26 cellular contexts compared by ENCODE assay signal in the genomic region with DNA sequence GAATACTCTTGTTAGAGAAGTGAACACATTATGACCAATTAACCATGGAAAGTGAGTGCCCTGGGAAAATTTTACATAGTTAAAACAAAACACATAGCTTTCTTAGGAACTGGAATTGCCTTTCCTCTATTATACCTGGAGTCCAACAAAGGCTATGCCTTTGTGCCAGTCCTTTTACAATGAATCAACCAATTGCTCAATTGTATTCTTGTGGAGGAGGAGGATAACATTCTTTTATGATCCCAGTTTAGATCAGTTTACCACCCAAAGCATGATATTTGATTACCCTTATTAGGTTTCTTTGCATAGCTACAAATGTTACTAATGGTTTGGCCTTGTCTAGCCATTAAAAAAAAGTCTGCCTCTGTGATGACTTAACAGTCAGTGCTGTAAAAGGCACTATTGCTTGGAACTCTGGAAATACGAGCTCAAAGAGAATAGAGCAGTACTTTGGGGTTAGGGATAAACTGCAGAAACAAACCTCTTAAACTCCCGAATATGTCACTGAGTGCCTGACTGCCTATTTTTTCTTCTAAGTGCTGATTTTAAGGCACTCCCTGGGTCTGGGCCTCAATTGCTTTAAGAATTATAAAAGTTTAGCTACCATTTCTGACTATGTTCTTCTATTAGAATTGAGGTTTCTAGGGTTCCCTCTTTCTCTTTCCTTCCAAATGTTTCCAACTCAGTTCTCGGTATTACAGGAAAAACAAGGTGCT.
"Had no signal": no experiment of that assay in that cellular context is flagged by ENCODE, and none has a peak within 500 bp of the region (broad histone marks: within the 10 kb centered on the region; RNA-seq: fewer than 3 reads in every experiment).

No MANE protein-coding gene starts in this region.

- H3K4me1 ChIP-seq: ascending aorta, esophagus muscularis mucosa, gastroesophageal sphincter, sigmoid colon, spleen had no signal

- H3K27me3 ChIP-seq: ascending aorta, brain microvascular endothelial cell, dorsolateral prefrontal cortex, esophagus muscularis mucosa, gastroesophageal sphincter, sigmoid colon, spleen, upper lobe of left lung had no signal

- H3K4me3 Mint-ChIP-seq: activated B cell treated with CpG ODN at 0.5 μM for 24 hours; activated CD4-positive, alpha-beta T cell treated with anti-CD3 and anti-CD28 coated beads for 36 hours; activated naive CD8-positive, alpha-beta T cell treated with anti-CD3 and anti-CD28 coated beads, Interleukin-2, amount 50 U/mL, for 24 hours; activated T-cell treated with anti-CD3 and anti-CD28 coated beads, Interleukin-2, amount 50 U/mL, for 4 hours; memory B cell; naive B cell; neural crest cell; T-helper 1 cell treated with Interleukin-12 subunit alpha and Interleukin-12 subunit beta and Interleukin-4 antibody, amounts not matched to agents 30 μg/mL and 1 μg/mL, for 36 hours had no signal

- H3K27ac ChIP-seq: ascending aorta, brain microvascular endothelial cell, dorsolateral prefrontal cortex, esophagus muscularis mucosa, gastroesophageal sphincter, sigmoid colon, spleen, thoracic aorta, upper lobe of left lung had no signal

- H3K36me3 ChIP-seq: ascending aorta, brain microvascular endothelial cell, esophagus muscularis mucosa, gastroesophageal sphincter, sigmoid colon, spleen, thoracic aorta, upper lobe of left lung had no signal

- ATAC-seq: activated CD4-positive, alpha-beta T cell treated with anti-CD3 and anti-CD28 coated beads for 36 hours; activated naive CD8-positive, alpha-beta T cell treated with anti-CD3 and anti-CD28 coated beads, Interleukin-2, amount 50 U/mL, for 24 hours; activated T-cell treated with anti-CD3 and anti-CD28 coated beads, Interleukin-2, amount 50 U/mL, for 4 hours; gastroesophageal sphincter had no signal

- H3K27me3 Mint-ChIP-seq: activated B cell treated with CpG ODN at 0.5 μM for 24 hours; activated CD4-positive, alpha-beta T cell treated with anti-CD3 and anti-CD28 coated beads for 36 hours; activated naive CD8-positive, alpha-beta T cell treated with anti-CD3 and anti-CD28 coated beads, Interleukin-2, amount 50 U/mL, for 24 hours had no signal

- H3K9me3 Mint-ChIP-seq: activated B cell treated with CpG ODN at 0.5 μM for 24 hours; activated naive CD8-positive, alpha-beta T cell treated with anti-CD3 and anti-CD28 coated beads, Interleukin-2, amount 50 U/mL, for 24 hours; activated T-cell treated with anti-CD3 and anti-CD28 coated beads, Interleukin-2, amount 50 U/mL, for 4 hours; memory B cell; naive B cell; neural crest cell; T-helper 1 cell treated with Interleukin-12 subunit alpha and Interleukin-12 subunit beta and Interleukin-4 antibody, amounts not matched to agents 30 μg/mL and 1 μg/mL, for 36 hours had no signal

- H3K4me1 Mint-ChIP-seq: activated B cell treated with CpG ODN at 0.5 μM for 24 hours, memory B cell, naive B cell, neural crest cell had no signal

- H3K36me3 Mint-ChIP-seq: memory B cell, naive B cell had no signal

- H3K27ac Mint-ChIP-seq: activated B cell treated with CpG ODN at 0.5 μM for 24 hours; activated CD4-positive, alpha-beta T cell treated with anti-CD3 and anti-CD28 coated beads for 36 hours; activated naive CD8-positive, alpha-beta T cell treated with anti-CD3 and anti-CD28 coated beads, Interleukin-2, amount 50 U/mL, for 24 hours; memory B cell; naive B cell; T-helper 1 cell treated with Interleukin-12 subunit alpha and Interleukin-12 subunit beta and Interleukin-4 antibody, amounts not matched to agents 30 μg/mL and 1 μg/mL, for 36 hours had no signal

- DNase-seq: activated B cell treated with CpG ODN at 0.5 μM for 24 hours; activated CD4-positive, alpha-beta T cell treated with anti-CD3 and anti-CD28 coated beads for 36 hours; activated CD4-positive, alpha-beta T cell treated with anti-CD3 and anti-CD28 coated beads, Interleukin-2, amount 50 U/mL, for 4 hours; activated CD8-positive, alpha-beta memory T cell treated with anti-CD3 and anti-CD28 coated beads, Interleukin-2, amount 50 U/mL, for 48 hours; activated naive CD4-positive, alpha-beta T cell treated with anti-CD3 and anti-CD28 coated beads, Interleukin-2, amount 50 U/mL, for 16 hours; activated naive CD8-positive, alpha-beta T cell treated with anti-CD3 and anti-CD28 coated beads, Interleukin-2, amount 50 U/mL, for 24 hours; activated T-cell treated with anti-CD3 and anti-CD28 coated beads, Interleukin-2, amount 50 U/mL, for 4 hours; brain microvascular endothelial cell; central memory CD4-positive, alpha-beta T cell; dorsolateral prefrontal cortex; head of caudate nucleus; naive B cell; retina; sigmoid colon; spleen; stimulated activated CD4-positive, alpha-beta T cell treated with anti-CD3 and anti-CD28 coated beads, Interleukin-4, amount 100 ng/mL, for 1 hour; stimulated activated naive CD4-positive, alpha-beta T cell treated with Interleukin-2 at 50 U/mL for 16 hours; T1000; upper lobe of left lung had no signal

- H3K9me3 ChIP-seq: ascending aorta, esophagus muscularis mucosa, gastroesophageal sphincter, sigmoid colon, spleen, thoracic aorta, upper lobe of left lung had no signal

- H3K4me3 ChIP-seq: ascending aorta, dorsolateral prefrontal cortex, esophagus muscularis mucosa, gastroesophageal sphincter, sigmoid colon, spleen, thoracic aorta, upper lobe of left lung had no signal
